In genomic region chr19:10764340-10764894, GRCh38 we compare ENCODE assay signal across 1 cellular context.
TF ChIP-seq lines count a peak whose summit lies in the region.

No MANE protein-coding gene starts in this region.

TF ChIP-seq in HepG2, 621 proteins besides CTCF, POLR2A, EP300 and RAD21 (continued from another document and continues in another):
- TF ChIP-seq, protein P1, sequence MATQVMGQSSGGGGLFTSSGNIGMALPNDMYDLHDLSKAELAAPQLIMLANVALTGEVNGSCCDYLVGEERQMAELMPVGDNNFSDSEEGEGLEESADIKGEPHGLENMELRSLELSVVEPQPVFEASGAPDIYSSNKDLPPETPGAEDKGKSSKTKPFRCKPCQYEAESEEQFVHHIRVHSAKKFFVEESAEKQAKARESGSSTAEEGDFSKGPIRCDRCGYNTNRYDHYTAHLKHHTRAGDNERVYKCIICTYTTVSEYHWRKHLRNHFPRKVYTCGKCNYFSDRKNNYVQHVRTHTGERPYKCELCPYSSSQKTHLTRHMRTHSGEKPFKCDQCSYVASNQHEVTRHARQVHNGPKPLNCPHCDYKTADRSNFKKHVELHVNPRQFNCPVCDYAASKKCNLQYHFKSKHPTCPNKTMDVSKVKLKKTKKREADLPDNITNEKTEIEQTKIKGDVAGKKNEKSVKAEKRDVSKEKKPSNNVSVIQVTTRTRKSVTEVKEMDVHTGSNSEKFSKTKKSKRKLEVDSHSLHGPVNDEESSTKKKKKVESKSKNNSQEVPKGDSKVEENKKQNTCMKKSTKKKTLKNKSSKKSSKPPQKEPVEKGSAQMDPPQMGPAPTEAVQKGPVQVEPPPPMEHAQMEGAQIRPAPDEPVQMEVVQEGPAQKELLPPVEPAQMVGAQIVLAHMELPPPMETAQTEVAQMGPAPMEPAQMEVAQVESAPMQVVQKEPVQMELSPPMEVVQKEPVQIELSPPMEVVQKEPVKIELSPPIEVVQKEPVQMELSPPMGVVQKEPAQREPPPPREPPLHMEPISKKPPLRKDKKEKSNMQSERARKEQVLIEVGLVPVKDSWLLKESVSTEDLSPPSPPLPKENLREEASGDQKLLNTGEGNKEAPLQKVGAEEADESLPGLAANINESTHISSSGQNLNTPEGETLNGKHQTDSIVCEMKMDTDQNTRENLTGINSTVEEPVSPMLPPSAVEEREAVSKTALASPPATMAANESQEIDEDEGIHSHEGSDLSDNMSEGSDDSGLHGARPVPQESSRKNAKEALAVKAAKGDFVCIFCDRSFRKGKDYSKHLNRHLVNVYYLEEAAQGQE (IDR thresholded peaks at IDR 0.05; ENCODE audit: borderline replicate concordance in 1 of 2, low read depth in 1 of 2, low read length in 2 of 2) = peak in 1 of 2 experiments; percentile 79; a peak in 1 of 4 replicates
- TF ChIP-seq ZNF709 (CRISPR knock-in tag; IDR thresholded peaks at IDR 0.05) (no peak), NRL (CRISPR knock-in tag; IDR thresholded peaks at IDR 0.05; ENCODE audit: borderline replicate concordance) (peak; percentile 58), NR2F2 (IDR thresholded peaks at IDR 0.05; ENCODE audit: borderline replicate concordance, low read depth) (peak; percentile 89), HHEX (CRISPR knock-in tag; IDR thresholded peaks at IDR 0.05) (no peak), DBP (CRISPR knock-in tag; IDR thresholded peaks at IDR 0.05; ENCODE audit: not compliant biosample characterization) (no peak), ZNF24 (IDR thresholded peaks at IDR 0.05) (no peak), SALL1 (CRISPR knock-in tag; IDR thresholded peaks at IDR 0.05) (peak; percentile 98), ZNF354B (CRISPR knock-in tag; IDR thresholded peaks at IDR 0.05) (no peak), NFKB2 (CRISPR knock-in tag; IDR thresholded peaks at IDR 0.05; ENCODE audit: borderline replicate concordance) (0 out of 2 replicates have a peak, but pooled peaks have one; percentile 28), THAP11 (CRISPR knock-in tag; IDR thresholded peaks at IDR 0.05) (peak; percentile 81), HNRNPUL1 (IDR thresholded peaks at IDR 0.05; ENCODE audit: low read depth, low read length) (no peak), IKZF1 (IDR thresholded peaks at IDR 0.05) (no peak), ADNP (CRISPR knock-in tag; IDR thresholded peaks at IDR 0.05) (no peak), ZNF614 (CRISPR knock-in tag; IDR thresholded peaks at IDR 0.05; ENCODE audit: borderline replicate concordance) (peak; percentile 97), ZNF749 (CRISPR knock-in tag; IDR thresholded peaks at IDR 0.05; ENCODE audit: borderline replicate concordance) (peak; percentile 81; the same call in 1 of the 2 replicates), ZNF225 (CRISPR knock-in tag; IDR thresholded peaks at IDR 0.05) (no peak), PCBP1 (IDR thresholded peaks at IDR 0.05; ENCODE audit: borderline replicate concordance, low read depth, low read length) (no peak), CCDC6 (CRISPR knock-in tag; IDR thresholded peaks at IDR 0.05) (0 out of 2 replicates have a peak, but pooled peaks have one; percentile 44), SCMH1 (CRISPR knock-in tag; IDR thresholded peaks at IDR 0.05; ENCODE audit: borderline replicate concordance) (no peak), RFX1 (IDR thresholded peaks at IDR 0.05) (no peak), HOXA5 (CRISPR knock-in tag; IDR thresholded peaks at IDR 0.05) (peak; percentile 84; the same call in 1 of the 2 replicates), ZNF484 (CRISPR knock-in tag; IDR thresholded peaks at IDR 0.05; ENCODE audit: borderline replicate concordance, low read depth) (no peak), ZC3H4 (CRISPR knock-in tag; IDR thresholded peaks at IDR 0.05; ENCODE audit: borderline replicate concordance) (0 out of 2 replicates have a peak, but pooled peaks have one; percentile 35), ASH2L (IDR thresholded peaks at IDR 0.05; ENCODE audit: insufficient read length, low read depth, low read length) (peak; percentile 30), ATF7 (IDR thresholded peaks at IDR 0.05) (no peak), ATF7 (CRISPR knock-in tag; IDR thresholded peaks at IDR 0.05) (peak; percentile 87), CREM (IDR thresholded peaks at IDR 0.05) (peak; percentile 83), CREM (CRISPR knock-in tag; IDR thresholded peaks at IDR 0.05) (no peak), ZNF317 (CRISPR knock-in tag; IDR thresholded peaks at IDR 0.05) (peak; percentile 81), BCL6 (CRISPR knock-in tag; IDR thresholded peaks at IDR 0.05) (peak; percentile 97), MATR3 (CRISPR knock-in tag; IDR thresholded peaks at IDR 0.05) (no peak), ARNT2 (CRISPR knock-in tag; IDR thresholded peaks at IDR 0.05; ENCODE audit: low read depth) (0 out of 2 replicates have a peak, but pooled peaks have one; percentile 64), U2AF2 (IDR thresholded peaks at IDR 0.05; ENCODE audit: low read depth, low read length) (0 out of 2 replicates have a peak, but pooled peaks have one; percentile 33), SOX13 (IDR thresholded peaks at IDR 0.05) (no peak), SOX13 (CRISPR knock-in tag; conservative IDR thresholded peaks at IDR 0.05 in 1 of 2, IDR thresholded peaks at IDR 0.05 in 1 of 2) (peak in 1 of 2 experiments; percentile 74; a peak in 2 of 4 replicates), CAMTA2 (CRISPR knock-in tag; IDR thresholded peaks at IDR 0.05; ENCODE audit: borderline replicate concordance) (no peak), ZSCAN22 (CRISPR knock-in tag; IDR thresholded peaks at IDR 0.05) (no peak), KLF12 (CRISPR knock-in tag; IDR thresholded peaks at IDR 0.05; ENCODE audit: borderline replicate concordance) (no peak), RNF2 (conservative IDR thresholded peaks at IDR 0.05; ENCODE audit: low read depth) (no peak), ZKSCAN8 (CRISPR knock-in tag; IDR thresholded peaks at IDR 0.05; ENCODE audit: borderline replicate concordance) (no peak; the same call in 1 of the 2 replicates), HOXA3 (CRISPR knock-in tag; IDR thresholded peaks at IDR 0.05) (peak; percentile 92), NPAS2 (CRISPR knock-in tag; IDR thresholded peaks at IDR 0.05; ENCODE audit: borderline replicate concordance) (no peak)
- TF ChIP-seq, protein P2, sequence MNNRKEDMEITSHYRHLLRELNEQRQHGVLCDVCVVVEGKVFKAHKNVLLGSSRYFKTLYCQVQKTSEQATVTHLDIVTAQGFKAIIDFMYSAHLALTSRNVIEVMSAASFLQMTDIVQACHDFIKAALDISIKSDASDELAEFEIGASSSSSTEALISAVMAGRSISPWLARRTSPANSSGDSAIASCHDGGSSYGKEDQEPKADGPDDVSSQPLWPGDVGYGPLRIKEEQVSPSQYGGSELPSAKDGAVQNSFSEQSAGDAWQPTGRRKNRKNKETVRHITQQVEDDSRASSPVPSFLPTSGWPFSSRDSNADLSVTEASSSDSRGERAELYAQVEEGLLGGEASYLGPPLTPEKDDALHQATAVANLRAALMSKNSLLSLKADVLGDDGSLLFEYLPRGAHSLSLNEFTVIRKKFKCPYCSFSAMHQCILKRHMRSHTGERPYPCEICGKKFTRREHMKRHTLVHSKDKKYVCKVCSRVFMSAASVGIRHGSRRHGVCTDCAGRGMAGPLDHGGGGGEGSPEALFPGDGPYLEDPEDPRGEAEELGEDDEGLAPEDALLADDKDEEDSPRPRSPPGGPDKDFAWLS (CRISPR knock-in tag; IDR thresholded peaks at IDR 0.05; ENCODE audit: borderline replicate concordance) = no peak
- TF ChIP-seq, protein P3, sequence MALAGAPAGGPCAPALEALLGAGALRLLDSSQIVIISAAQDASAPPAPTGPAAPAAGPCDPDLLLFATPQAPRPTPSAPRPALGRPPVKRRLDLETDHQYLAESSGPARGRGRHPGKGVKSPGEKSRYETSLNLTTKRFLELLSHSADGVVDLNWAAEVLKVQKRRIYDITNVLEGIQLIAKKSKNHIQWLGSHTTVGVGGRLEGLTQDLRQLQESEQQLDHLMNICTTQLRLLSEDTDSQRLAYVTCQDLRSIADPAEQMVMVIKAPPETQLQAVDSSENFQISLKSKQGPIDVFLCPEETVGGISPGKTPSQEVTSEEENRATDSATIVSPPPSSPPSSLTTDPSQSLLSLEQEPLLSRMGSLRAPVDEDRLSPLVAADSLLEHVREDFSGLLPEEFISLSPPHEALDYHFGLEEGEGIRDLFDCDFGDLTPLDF (CRISPR knock-in tag; IDR thresholded peaks at IDR 0.05) = no peak
- TF ChIP-seq, protein P4, sequence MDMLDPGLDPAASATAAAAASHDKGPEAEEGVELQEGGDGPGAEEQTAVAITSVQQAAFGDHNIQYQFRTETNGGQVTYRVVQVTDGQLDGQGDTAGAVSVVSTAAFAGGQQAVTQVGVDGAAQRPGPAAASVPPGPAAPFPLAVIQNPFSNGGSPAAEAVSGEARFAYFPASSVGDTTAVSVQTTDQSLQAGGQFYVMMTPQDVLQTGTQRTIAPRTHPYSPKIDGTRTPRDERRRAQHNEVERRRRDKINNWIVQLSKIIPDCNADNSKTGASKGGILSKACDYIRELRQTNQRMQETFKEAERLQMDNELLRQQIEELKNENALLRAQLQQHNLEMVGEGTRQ (IDR thresholded peaks at IDR 0.05; ENCODE audit: low read depth, low read length) = no peak
- TF ChIP-seq, protein P4 (CRISPR knock-in tag; IDR thresholded peaks at IDR 0.05; ENCODE audit: borderline replicate concordance) = no peak
- TF ChIP-seq, protein P5, sequence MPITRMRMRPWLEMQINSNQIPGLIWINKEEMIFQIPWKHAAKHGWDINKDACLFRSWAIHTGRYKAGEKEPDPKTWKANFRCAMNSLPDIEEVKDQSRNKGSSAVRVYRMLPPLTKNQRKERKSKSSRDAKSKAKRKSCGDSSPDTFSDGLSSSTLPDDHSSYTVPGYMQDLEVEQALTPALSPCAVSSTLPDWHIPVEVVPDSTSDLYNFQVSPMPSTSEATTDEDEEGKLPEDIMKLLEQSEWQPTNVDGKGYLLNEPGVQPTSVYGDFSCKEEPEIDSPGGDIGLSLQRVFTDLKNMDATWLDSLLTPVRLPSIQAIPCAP (CRISPR knock-in tag; IDR thresholded peaks at IDR 0.05; ENCODE audit: low read depth) = no peak
- TF ChIP-seq, protein P6, sequence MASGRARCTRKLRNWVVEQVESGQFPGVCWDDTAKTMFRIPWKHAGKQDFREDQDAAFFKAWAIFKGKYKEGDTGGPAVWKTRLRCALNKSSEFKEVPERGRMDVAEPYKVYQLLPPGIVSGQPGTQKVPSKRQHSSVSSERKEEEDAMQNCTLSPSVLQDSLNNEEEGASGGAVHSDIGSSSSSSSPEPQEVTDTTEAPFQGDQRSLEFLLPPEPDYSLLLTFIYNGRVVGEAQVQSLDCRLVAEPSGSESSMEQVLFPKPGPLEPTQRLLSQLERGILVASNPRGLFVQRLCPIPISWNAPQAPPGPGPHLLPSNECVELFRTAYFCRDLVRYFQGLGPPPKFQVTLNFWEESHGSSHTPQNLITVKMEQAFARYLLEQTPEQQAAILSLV (CRISPR knock-in tag; IDR thresholded peaks at IDR 0.05; ENCODE audit: borderline replicate concordance) = peak; percentile 68; the same call in 1 of the 2 replicates
- TF ChIP-seq, protein P7, sequence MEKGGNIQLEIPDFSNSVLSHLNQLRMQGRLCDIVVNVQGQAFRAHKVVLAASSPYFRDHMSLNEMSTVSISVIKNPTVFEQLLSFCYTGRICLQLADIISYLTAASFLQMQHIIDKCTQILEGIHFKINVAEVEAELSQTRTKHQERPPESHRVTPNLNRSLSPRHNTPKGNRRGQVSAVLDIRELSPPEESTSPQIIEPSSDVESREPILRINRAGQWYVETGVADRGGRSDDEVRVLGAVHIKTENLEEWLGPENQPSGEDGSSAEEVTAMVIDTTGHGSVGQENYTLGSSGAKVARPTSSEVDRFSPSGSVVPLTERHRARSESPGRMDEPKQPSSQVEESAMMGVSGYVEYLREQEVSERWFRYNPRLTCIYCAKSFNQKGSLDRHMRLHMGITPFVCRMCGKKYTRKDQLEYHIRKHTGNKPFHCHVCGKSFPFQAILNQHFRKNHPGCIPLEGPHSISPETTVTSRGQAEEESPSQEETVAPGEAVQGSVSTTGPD (CRISPR knock-in tag; IDR thresholded peaks at IDR 0.05) = peak; percentile 99
- TF ChIP-seq, protein P8, sequence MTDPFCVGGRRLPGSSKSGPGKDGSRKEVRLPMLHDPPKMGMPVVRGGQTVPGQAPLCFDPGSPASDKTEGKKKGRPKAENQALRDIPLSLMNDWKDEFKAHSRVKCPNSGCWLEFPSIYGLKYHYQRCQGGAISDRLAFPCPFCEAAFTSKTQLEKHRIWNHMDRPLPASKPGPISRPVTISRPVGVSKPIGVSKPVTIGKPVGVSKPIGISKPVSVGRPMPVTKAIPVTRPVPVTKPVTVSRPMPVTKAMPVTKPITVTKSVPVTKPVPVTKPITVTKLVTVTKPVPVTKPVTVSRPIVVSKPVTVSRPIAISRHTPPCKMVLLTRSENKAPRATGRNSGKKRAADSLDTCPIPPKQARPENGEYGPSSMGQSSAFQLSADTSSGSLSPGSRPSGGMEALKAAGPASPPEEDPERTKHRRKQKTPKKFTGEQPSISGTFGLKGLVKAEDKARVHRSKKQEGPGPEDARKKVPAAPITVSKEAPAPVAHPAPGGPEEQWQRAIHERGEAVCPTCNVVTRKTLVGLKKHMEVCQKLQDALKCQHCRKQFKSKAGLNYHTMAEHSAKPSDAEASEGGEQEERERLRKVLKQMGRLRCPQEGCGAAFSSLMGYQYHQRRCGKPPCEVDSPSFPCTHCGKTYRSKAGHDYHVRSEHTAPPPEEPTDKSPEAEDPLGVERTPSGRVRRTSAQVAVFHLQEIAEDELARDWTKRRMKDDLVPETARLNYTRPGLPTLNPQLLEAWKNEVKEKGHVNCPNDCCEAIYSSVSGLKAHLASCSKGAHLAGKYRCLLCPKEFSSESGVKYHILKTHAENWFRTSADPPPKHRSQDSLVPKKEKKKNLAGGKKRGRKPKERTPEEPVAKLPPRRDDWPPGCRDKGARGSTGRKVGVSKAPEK (CRISPR knock-in tag; IDR thresholded peaks at IDR 0.05; ENCODE audit: borderline replicate concordance) = no peak
